Comparison of ENCODE assay signal across 1 cellular context in the genomic region with DNA sequence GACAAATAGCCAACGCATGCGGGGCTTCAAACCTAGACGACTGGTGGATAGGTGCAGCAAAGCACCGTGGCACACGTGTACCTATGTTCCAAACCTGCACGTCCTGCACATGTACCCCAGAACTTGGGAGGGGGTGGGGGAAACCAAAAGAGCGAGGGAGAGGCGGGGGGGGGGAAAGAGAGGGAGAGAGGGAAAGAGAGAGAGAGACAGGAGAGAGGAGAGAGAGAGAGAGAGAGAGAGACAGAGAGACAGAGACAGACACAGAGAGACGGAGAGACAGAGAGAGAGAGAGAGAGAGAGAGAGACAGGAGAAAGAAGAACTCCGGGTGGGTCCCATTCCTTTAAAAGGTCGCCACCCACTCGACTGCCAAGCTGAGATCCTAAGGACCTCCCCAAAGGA.
A peak's percentile ranks its signal among the peaks of the same experiment; 100 is the strongest.
TF ChIP-seq lines count a peak whose summit lies in the region.

No MANE protein-coding gene starts in this region.

TF ChIP-seq in GM23338, 12 proteins besides CTCF, POLR2A, EP300 and RAD21:
- peak; percentile 26; the same call in 1 of the 2 replicates for TF ChIP-seq POLR2AphosphoS5 (IDR thresholded peaks at IDR 0.05; ENCODE audit: low read depth)
